ENCODE assay signal across 9 cellular contexts in the genomic region with DNA sequence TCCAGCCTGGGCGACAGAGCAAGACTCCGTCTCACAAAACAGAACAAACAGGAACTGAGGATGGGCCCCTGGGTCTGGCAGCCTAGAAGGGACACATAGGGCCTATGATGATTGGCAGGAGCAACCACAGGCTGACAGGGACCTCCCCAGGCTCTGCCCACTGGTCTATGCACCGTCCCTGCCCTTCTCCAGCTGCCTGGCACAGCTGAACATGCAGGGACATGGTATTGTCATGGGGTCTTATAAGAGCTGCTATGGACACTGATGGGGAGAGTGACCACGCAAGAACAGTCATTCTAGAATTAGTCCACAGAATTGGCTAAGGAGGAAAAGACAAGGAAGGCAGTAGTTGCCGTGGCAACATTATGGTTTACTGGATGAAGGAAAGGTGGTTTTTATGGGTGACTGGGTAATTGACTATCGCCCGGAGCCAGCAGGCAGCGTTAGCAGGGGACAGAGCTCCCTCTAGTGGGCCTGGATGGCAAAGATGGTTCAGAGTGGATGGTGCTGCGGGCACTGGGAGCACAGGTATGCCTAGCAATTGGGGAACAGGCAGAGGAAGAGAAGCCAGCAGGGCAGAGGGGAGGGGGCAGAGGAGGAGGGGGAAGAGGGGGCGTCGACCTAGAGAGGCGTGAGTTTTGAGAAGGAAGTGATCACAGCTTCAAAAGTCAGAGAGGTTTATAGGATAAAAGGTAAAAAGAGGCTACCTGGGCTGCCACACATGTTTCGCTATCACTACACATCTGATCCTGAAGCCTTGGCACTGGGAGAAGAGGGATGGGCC. TPM values are rescaled to one million over a fixed set of nuclear protein-coding genes. Genes with fewer than 3 reads are reported as not detected.
A peak's percentile ranks its signal among the peaks of the same experiment; 100 is the strongest.
DNase-seq lines count a peak whose midpoint lies in the region; ATAC-seq and TF ChIP-seq lines count a peak whose summit lies in the region.
"Had no signal": no experiment of that assay in that cellular context is flagged by ENCODE, and none has a peak within 500 bp of the region (broad histone marks: within the 10 kb centered on the region; RNA-seq: fewer than 3 reads in every experiment).

No MANE protein-coding gene starts in this region.

- H3K4me2 ChIP-seq in PC-9: peak overlapping the region; percentile 45; the same call in 1 of the 2 replicates
- no peak overlapping the region for H3K4me2 ChIP-seq in neural progenitor cell

- DNase-seq in CMK (ENCODE audit: low read depth) (peak; percentile 61), PC-9 (peak; percentile 86 to 96), activated T-cell treated with anti-CD3 and anti-CD28 coated beads for 24 hours (ENCODE audit: low read depth) (peak; percentile 82), fibroblast of gingiva (ENCODE audit: low read depth) (peak; percentile 41), neural progenitor cell (ENCODE audit: low spot score) (peak; percentile 88), superior temporal gyrus (ENCODE audit: extremely low spot score) (peak; percentile 87)

- H3K27ac ChIP-seq in PC-9 (no peak overlapping the region), neural progenitor cell (no peak overlapping the region)

- BruUV-seq in PC-9 (replicated peaks; lab: Mats Ljungman, UMichigan): no TSS peak

- no peak overlapping the region for H3K4me3 Mint-ChIP-seq in neural progenitor cell

- no peaks in the 10 kb centered on the region for H3K79me2 ChIP-seq in PC-9 (ENCODE audit: low read depth)
- H3K79me2 ChIP-seq in neural progenitor cell (ENCODE audit: low read depth): no peaks in the 10 kb centered on the region

- H3K9me3 ChIP-seq in PC-9 (ENCODE audit: insufficient read depth, low read depth): no peaks in the 10 kb centered on the region
- H3K9me3 ChIP-seq in neural progenitor cell (ENCODE audit: low read depth): no peaks in the 10 kb centered on the region

- intact Hi-C loops in PC-9 (cut with micrococcal nuclease; ENCODE audit: unreplicated experiment): loop anchor here (1.0 to 5.0 kb wide), 4 partner anchors 61 to 372 kb away; partner anchors contain the start of gene MUC12

- H3K27me3 ChIP-seq in PC-9 (ENCODE audit: insufficient read depth, low read depth) (no peaks in the 10 kb centered on the region), neural progenitor cell (no peaks in the 10 kb centered on the region)

- H3K9ac ChIP-seq in neural progenitor cell: no peak overlapping the region

- H3F3A ChIP-seq in PC-9 (ENCODE audit: insufficient read depth, low read depth) (peaks cover 28% of the 10 kb centered on the region), neural progenitor cell (ENCODE audit: low read depth) (peaks cover 4% of the 10 kb centered on the region)

- H3K36me3 Mint-ChIP-seq in neural progenitor cell: no peaks in the 10 kb centered on the region

- POLR2A ChIA-PET in PC-9 (lab: Charles Lee; ENCODE audit: unreplicated experiment): interaction anchor here (0.6 to 1.0 kb wide), 3 partner anchors 23 to 400 kb away, joined by 4 to 16 read pairs (median 4); no protein-coding TSS in a partner anchor

- H3K4me1 Mint-ChIP-seq in neural progenitor cell: peaks cover 14% of the 10 kb centered on the region

- H3K4me1 ChIP-seq in PC-9 (replicated peaks; ENCODE audit: insufficient read depth) (peaks cover 25% of the 10 kb centered on the region), neural progenitor cell (no peaks in the 10 kb centered on the region)

- peak; percentile 92 for TF ChIP-seq CTCF in LNCAP (IDR thresholded peaks at IDR 0.05)
- TF ChIP-seq CTCF in PC-9 (conservative IDR thresholded peaks at IDR 0.05): peak; percentile 92
- TF ChIP-seq CTCF in neural progenitor cell (IDR thresholded peaks at IDR 0.05): peak; percentile 97

- CTCF ChIA-PET in PC-9 (lab: Charles Lee): interaction anchor here (0.6 to 0.7 kb wide), 6 partner anchors 40 to 277 kb away, joined by 3 to 20 read pairs (median 8); no protein-coding TSS in a partner anchor

- no peaks in the 10 kb centered on the region for H3K9me2 ChIP-seq in PC-9 (ENCODE audit: insufficient read depth)

- H3K36me3 ChIP-seq in PC-9 (ENCODE audit: low read depth): no peaks in the 10 kb centered on the region
- H3K36me3 ChIP-seq in neural progenitor cell: no peaks in the 10 kb centered on the region

- H4K20me1 ChIP-seq in PC-9 (ENCODE audit: insufficient read depth): no peaks in the 10 kb centered on the region
- no peaks in the 10 kb centered on the region for H4K20me1 ChIP-seq in neural progenitor cell (ENCODE audit: low read depth)

- no peaks in the 10 kb centered on the region for H3K9me3 Mint-ChIP-seq in neural progenitor cell

- H3K27ac Mint-ChIP-seq in neural progenitor cell: no peak overlapping the region

- H3K27me3 Mint-ChIP-seq in neural progenitor cell (ENCODE audit: insufficient read depth, low read depth): peaks cover 14% of the 10 kb centered on the region

- H3K4me3 ChIP-seq in PC-9 (no peak overlapping the region), neural progenitor cell (no peak overlapping the region)

- ATAC-seq in GM21390 (IDR thresholded peaks at IDR 0.05; ENCODE audit: unreplicated experiment): peak; percentile 73

- H2AFZ ChIP-seq in PC-9 (no peak overlapping the region), neural progenitor cell (replicated peaks) (no peak overlapping the region)

RNA-seq across cellular contexts. Expression of gene TRIM56, which starts 7.8 kb away (rescaled TPM):
- total RNA-seq in PC-9 (2021) (72.3 and 81.6 TPM in 2 replicates), neural progenitor cell (ENCODE audit: low replicate concordance) (1.4 and 2.3 TPM in 2 replicates)

RNA-seq across cellular contexts. Expression of gene SERPINE1, which starts 49.4 kb away (rescaled TPM):
- total RNA-seq in PC-9 (2021) (36.2 and 45.8 TPM in 2 replicates), neural progenitor cell (ENCODE audit: low replicate concordance) (0.03 TPM in 1 of 2 replicates, not detected in the other)
- total RNA-seq: T-helper 1 cell treated with Interleukin-12 subunit alpha and Interleukin-12 subunit beta and Interleukin-4 antibody, amounts not matched to agents 30 ng/mL and 1 ng/mL, for 36 hours had no signal

RNA-seq across cellular contexts. Expression of gene MUC17, which starts 57.6 kb away (rescaled TPM):
- total RNA-seq in PC-9 (2021) (not detected in 2 replicates), neural progenitor cell (ENCODE audit: low replicate concordance) (under 0.01 TPM in 1 of 2 replicates, not detected in the other)
- total RNA-seq: T-helper 1 cell treated with Interleukin-12 subunit alpha and Interleukin-12 subunit beta and Interleukin-4 antibody, amounts not matched to agents 30 ng/mL and 1 ng/mL, for 36 hours had no signal

Comparison
In these comparisons a context has a peak if more than half of its experiments do, and no peak if none do; other contexts are left out.
1. DNase-seq: peak in every context shown above with its lines; median percentile 91 in PC-9; 88 in neural progenitor cell; 87 in superior temporal gyrus; 82 in activated T-cell treated with anti-CD3 and anti-CD28 coated beads for 24 hours; 61 in CMK; 41 in fibroblast of gingiva.
2. RNA of gene TRIM56, which starts 7.8 kb away (total RNA-seq): 72.3 to 81.6 TPM in PC-9; 1.4 to 2.3 TPM in neural progenitor cell; every median in the first group is over 10 times any median in the second.
3. RNA of gene SERPINE1, which starts 49.4 kb away (total RNA-seq): 36.2 to 45.8 TPM in PC-9; 0.03 TPM in neural progenitor cell; every median in the first group is over 10 times any median in the second.
4. Peak in every context shown above with its lines, with median percentiles within 50 percentile points of each other: CTCF ChIP-seq.